Comparison of ENCODE assay signal across 9 cellular contexts in the genomic region with DNA sequence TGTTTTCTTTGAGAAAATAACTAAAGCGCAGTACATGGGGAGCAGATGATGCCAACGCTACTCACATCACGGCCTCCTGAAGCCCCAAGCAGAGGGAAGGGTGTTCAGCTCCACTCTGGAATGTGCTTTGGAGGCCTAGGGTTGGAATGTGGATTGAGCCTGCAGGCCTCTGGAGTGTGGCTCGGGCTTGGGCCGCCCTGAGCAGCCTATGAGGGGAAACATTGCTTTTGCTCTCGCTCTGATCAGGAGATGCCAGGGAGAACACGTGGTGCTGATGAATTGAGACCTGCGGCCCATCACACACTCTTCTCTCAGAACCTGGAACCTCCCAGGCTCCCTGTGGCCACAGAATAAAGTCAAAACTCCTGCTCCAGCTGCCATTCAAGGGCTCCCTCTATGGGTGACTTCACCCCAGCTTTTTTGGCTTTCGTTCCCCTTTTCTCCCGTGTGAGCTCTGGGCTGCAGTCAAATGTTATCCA. TPM values are rescaled to one million over a fixed set of nuclear protein-coding genes. Genes with fewer than 3 reads are reported as not detected.
DNase-seq lines count a peak whose midpoint lies in the region; ATAC-seq and TF ChIP-seq lines count a peak whose summit lies in the region.
"Had no signal": no experiment of that assay in that cellular context is flagged by ENCODE, and none has a peak within 500 bp of the region (broad histone marks: within the 10 kb centered on the region; RNA-seq: fewer than 3 reads in every experiment).

No MANE protein-coding gene starts in this region.

- H3K79me2 ChIP-seq in Karpas-422 (ENCODE audit: low read length), result no peaks in the 10 kb centered on the region

- H3K36me3 ChIP-seq in Karpas-422 (ENCODE audit: insufficient read depth, low read length), result no peaks in the 10 kb centered on the region
- no peaks in the 10 kb centered on the region for H3K36me3 ChIP-seq in body of pancreas (replicated peaks in 1 of 2; ENCODE audit: insufficient read depth in 1 of 2, low read depth in 2 of 2)

- POLR2A ChIA-PET in T-cell (lab: Charles Lee), result no interaction called here

- H3K4me1 ChIP-seq in Karpas-422 (ENCODE audit: low read length) (peaks cover 2% of the 10 kb centered on the region; the same call in 1 of the 2 replicates), body of pancreas (peaks cover 45% of the 10 kb centered on the region)

- H3K27ac Mint-ChIP-seq in T-cell, result no peak overlapping the region

- CTCF ChIA-PET in T-cell (lab: Charles Lee), result no interaction called here

- H3K4me1 Mint-ChIP-seq in T-cell, result peaks cover 23 to 39% (median 26%) of the 10 kb centered on the region in 3 donors

- no peak overlapping the region for H2AFZ ChIP-seq in Karpas-422 (ENCODE audit: low read length)

- no peaks in the 10 kb centered on the region for H3K36me3 Mint-ChIP-seq in T-cell

- H3K9me3 Mint-ChIP-seq in T-cell, result no peaks in the 10 kb centered on the region

- H3K9me2 ChIP-seq in Karpas-422 (replicated peaks; ENCODE audit: insufficient read depth, low read length), result no peaks in the 10 kb centered on the region

- intact Hi-C loops in body of pancreas (cut with DNase I) (no loop called here), posterior vena cava (cut with DNase I) (loop anchor here in 1 of 2 donors (10.0 kb wide), 1 partner anchor 165 kb away; a partner anchor contains a TSS)

- peak in 5 of 7 experiments; percentile 10 to 44 (median 24) for TF ChIP-seq CTCF in body of pancreas (IDR thresholded peaks at IDR 0.05)

- H3K4me3 ChIP-seq in Karpas-422 (ENCODE audit: low read length) (no peak overlapping the region), body of pancreas (no peak overlapping the region)

- no peak overlapping the region for H3K9ac ChIP-seq in Karpas-422 (ENCODE audit: low read length)

- no peaks in the 10 kb centered on the region for H3K27me3 Mint-ChIP-seq in T-cell

- no peaks in the 10 kb centered on the region for H3K9me3 ChIP-seq in Karpas-422 (ENCODE audit: low read length)
- no peaks in the 10 kb centered on the region for H3K9me3 ChIP-seq in body of pancreas

- H3K27ac ChIP-seq in Karpas-422 (ENCODE audit: low read length) (no peak overlapping the region), body of pancreas (peak overlapping the region; percentile 22 to 79 (median 54))

- H3K4me2 ChIP-seq in Karpas-422 (ENCODE audit: low read depth, low read length, poor library complexity, severe bottlenecking), result no peak overlapping the region

- WGBS in body of pancreas, 2 donors, result 48 to 56% methylated on average over 9 to 10 of the region's 10 CpGs

- TF ChIP-seq POLR2A in body of pancreas (IDR thresholded peaks at IDR 0.05), result peak in 2 of 3 donors; percentile 6 to 18

- no peak overlapping the region for H3K4me3 Mint-ChIP-seq in T-cell

- DNase-seq in CD1c-positive myeloid dendritic cell (ENCODE audit: extremely low spot score), result peak; percentile 67
- DNase-seq in Karpas-422, result peak; percentile 72
- DNase-seq in body of pancreas, result peak in 2 of 4 donors; percentile 36 to 49
- no peak for DNase-seq in left lobe of liver (ENCODE audit: low spot score)
- DNase-seq in posterior vena cava (ENCODE audit: low spot score), result no peak
- DNase-seq in NCI-H1436 (lab: John Stamatoyannopoulos, UW), result no peak
- no peak for DNase-seq in T-cell

- H3K27me3 ChIP-seq in Karpas-422 (ENCODE audit: low read length) (no peaks in the 10 kb centered on the region), body of pancreas (no peaks in the 10 kb centered on the region)

- H4K20me1 ChIP-seq in Karpas-422 (ENCODE audit: insufficient read depth, low read depth, low read length), result no peaks in the 10 kb centered on the region

- ATAC-seq in body of pancreas (peak; percentile 63), left lobe of liver (peak; percentile 52), GM19324 (IDR thresholded peaks at IDR 0.05; ENCODE audit: low FRiP score, unreplicated experiment) (no peak), T-cell (replicated peaks in 1 of 4) (no peak)

RNA-seq across cellular contexts. Expression of a gene that starts 23.3 kb away (rescaled TPM):
- 1.9 and 4.2 TPM in 2 replicates for total RNA-seq in Karpas-422 (2014; rRNA removed; shearing (Covaris generic); ENCODE audit: low replicate concordance)
- total RNA-seq in body of pancreas (1 to 10 TPM; 3.9 to 6.3 TPM), left lobe of liver (1.6 TPM), posterior vena cava (1 to 10 TPM; 1.4 to 2.7 TPM), T-cell (1 to 10 TPM in 3 of 5 donors, under 1 TPM in 1, not detected in 1; 0.28 to 2.1 (median 1.3) TPM)

RNA-seq across cellular contexts. Expression of a gene that starts 47.2 kb away (rescaled TPM):
- total RNA-seq in Karpas-422 (2014; rRNA removed; shearing (Covaris generic); ENCODE audit: low replicate concordance), result not detected in 2 replicates
- under 1 TPM in 1 of 2 donors, not detected in 1; 0.26 TPM for total RNA-seq in body of pancreas
- total RNA-seq in left lobe of liver, result 0.40 TPM
- 1 to 10 TPM in 1 of 2 donors, under 1 TPM in 1; 0.65 to 1.0 TPM for total RNA-seq in posterior vena cava
- total RNA-seq in T-cell, result not detected
- total RNA-seq: dermis microvascular lymphatic vessel endothelial cell had no signal

RNA-seq across cellular contexts. Expression of a gene that starts 54.5 kb away (rescaled TPM):
- total RNA-seq in Karpas-422 (2014; rRNA removed; shearing (Covaris generic); ENCODE audit: low replicate concordance), result 103 and 207 TPM in 2 replicates
- 10 to 100 TPM; 36.3 to 52.4 TPM for total RNA-seq in body of pancreas
- total RNA-seq in left lobe of liver, result 112 TPM
- 100 to 1,000 TPM; 163 to 204 TPM for total RNA-seq in posterior vena cava
- 10 to 100 TPM; 17.3 to 27.8 (median 24.3) TPM for total RNA-seq in T-cell

RNA-seq across cellular contexts. Expression of a gene that starts 59.5 kb away (rescaled TPM):
- total RNA-seq in Karpas-422 (2014; rRNA removed; shearing (Covaris generic); ENCODE audit: low replicate concordance), result 0.43 and 1.9 TPM in 2 replicates
- 1 to 10 TPM; 3.3 to 3.4 TPM for total RNA-seq in body of pancreas
- 17.6 TPM for total RNA-seq in left lobe of liver
- total RNA-seq in posterior vena cava, result 10 to 100 TPM; 17.0 to 20.6 TPM
- total RNA-seq in T-cell, result 1 to 10 TPM in 2 of 5 donors, under 1 TPM in 2, not detected in 1; 0.20 to 1.2 (median 0.80) TPM

Comparison
In these comparisons a context has a peak if more than half of its experiments do, and no peak if none do; other contexts are left out.
1. DNase-seq: peak in CD1c-positive myeloid dendritic cell (single experiment) and Karpas-422 (single experiment); none in left lobe of liver (single experiment), posterior vena cava (single experiment), NCI-H1436 (single experiment) and T-cell (0 of 34).
2. ATAC-seq: peak in body of pancreas (single experiment) and left lobe of liver (single experiment); none in GM19324 (single experiment) and T-cell (0 of 4).